In genomic region chr3:43738305-43738704, GRCh38 we compare ENCODE assay signal across 27 cellular contexts.
"Had no signal": no experiment of that assay in that cellular context is flagged by ENCODE, and none has a peak within 500 bp of the region (broad histone marks: within the 10 kb centered on the region; RNA-seq: fewer than 3 reads in every experiment).

No MANE protein-coding gene starts in this region.

- H3K9me3 ChIP-seq: mucosa of descending colon, stomach, tibial artery had no signal

- ATAC-seq: mucosa of descending colon; natural killer cell treated with Interleukin-12 subunit alpha and Interleukin-12 subunit beta and Interleukin-15 and Interleukin-18, amount 100 ng/mL, for 72 hours; sciatic nerve; stimulated activated effector memory CD8-positive, alpha-beta T cell treated with anti-CD3 and anti-CD28 coated beads, Interleukin-12 subunit alpha, Interleukin-12 subunit beta, amount 100 ng/mL, for 72 hours had no signal

- H3K27ac Mint-ChIP-seq: dendritic cell treated with granulocyte-macrophage colony-stimulating factor and Interleukin-4, amounts not matched to agents 40 ng/mL and 50 ng/mL, for 4 days; mesothelial cell of epicardium; naive B cell; natural killer cell treated with Interleukin-12 subunit alpha and Interleukin-12 subunit beta and Interleukin-15 and Interleukin-18, amount 100 ng/mL, for 72 hours; progenitor cell of endocrine pancreas; stimulated activated effector memory CD8-positive, alpha-beta T cell treated with anti-CD3 and anti-CD28 coated beads, Interleukin-12 subunit alpha, Interleukin-12 subunit beta, amount 100 ng/mL, for 72 hours; type B pancreatic cell had no signal

- H2AFZ ChIP-seq: parathyroid adenoma had no signal

- H3K9me3 Mint-ChIP-seq: dendritic cell treated with granulocyte-macrophage colony-stimulating factor and Interleukin-4, amounts not matched to agents 40 ng/mL and 50 ng/mL, for 4 days; mesothelial cell of epicardium; natural killer cell treated with Interleukin-12 subunit alpha and Interleukin-12 subunit beta and Interleukin-15 and Interleukin-18, amount 100 ng/mL, for 72 hours; neural crest cell; stimulated activated effector memory CD8-positive, alpha-beta T cell treated with anti-CD3 and anti-CD28 coated beads, Interleukin-12 subunit alpha, Interleukin-12 subunit beta, amount 100 ng/mL, for 72 hours; type B pancreatic cell had no signal

- H3K79me2 ChIP-seq: parathyroid adenoma had no signal

- H3K27ac ChIP-seq: parathyroid adenoma, stomach, tibial artery had no signal

- DNase-seq: cerebellar nuclear complex; effector memory CD4-positive, alpha-beta T cell; erythroblast; hypothalamus; mesenchymal stem cell; mucosa of descending colon; naive B cell; stimulated activated CD4-positive, alpha-beta T cell treated with anti-CD3 and anti-CD28 coated beads, Interleukin-12 subunit alpha, Interleukin-12 subunit beta, amount 100 ng/mL, for 4 hours; stimulated activated CD4-positive, alpha-beta T cell treated with anti-CD3 and anti-CD28 coated beads, Interleukin-1b, Interleukin-23, amount 100 ng/mL, for 48 hours; stimulated activated CD4-positive, alpha-beta T cell treated with anti-CD3 and anti-CD28 coated beads, Interleukin-4, amount 100 ng/mL, for 1 hour; stimulated activated naive CD4-positive, alpha-beta T cell treated with Interleukin-2 at 50 U/mL for 16 hours; stomach; tibial artery had no signal

- H3K27me3 ChIP-seq: stomach, tibial artery had no signal

- H3K9ac ChIP-seq: parathyroid adenoma had no signal

- H3K4me1 ChIP-seq: parathyroid adenoma had no signal

- H3K36me3 ChIP-seq: tibial artery had no signal

- H3K4me3 Mint-ChIP-seq: dendritic cell treated with granulocyte-macrophage colony-stimulating factor and Interleukin-4, amounts not matched to agents 40 ng/mL and 50 ng/mL, for 4 days; mesothelial cell of epicardium; naive B cell; natural killer cell treated with Interleukin-12 subunit alpha and Interleukin-12 subunit beta and Interleukin-15 and Interleukin-18, amount 100 ng/mL, for 72 hours; neural crest cell; stimulated activated effector memory CD8-positive, alpha-beta T cell treated with anti-CD3 and anti-CD28 coated beads, Interleukin-12 subunit alpha, Interleukin-12 subunit beta, amount 100 ng/mL, for 72 hours; type B pancreatic cell had no signal

- H3K4me3 ChIP-seq: mucosa of descending colon, smooth muscle cell, stomach, tibial artery had no signal

- H3K4me1 Mint-ChIP-seq: mesothelial cell of epicardium; neural crest cell; stimulated activated effector memory CD8-positive, alpha-beta T cell treated with anti-CD3 and anti-CD28 coated beads, Interleukin-12 subunit alpha, Interleukin-12 subunit beta, amount 100 ng/mL, for 72 hours had no signal

- H3K27me3 Mint-ChIP-seq: progenitor cell of endocrine pancreas, type B pancreatic cell had no signal

- H3K4me2 ChIP-seq: smooth muscle cell had no signal

- FAIRE-seq: colon, endometrium, frontal cortex, keratinocyte had no signal

- H3K36me3 Mint-ChIP-seq: mesothelial cell of epicardium; naive B cell; natural killer cell treated with Interleukin-12 subunit alpha and Interleukin-12 subunit beta and Interleukin-15 and Interleukin-18, amount 100 ng/mL, for 72 hours; stimulated activated effector memory CD8-positive, alpha-beta T cell treated with anti-CD3 and anti-CD28 coated beads, Interleukin-12 subunit alpha, Interleukin-12 subunit beta, amount 100 ng/mL, for 72 hours; type B pancreatic cell had no signal
